In genomic region chr5:34919077-34919476, GRCh38 we compare ENCODE assay signal across 19 cellular contexts. TPM values are rescaled to one million over a fixed set of nuclear protein-coding genes. Genes with fewer than 3 reads are reported as not detected.
DNase-seq lines count a peak whose midpoint lies in the region; ATAC-seq, FAIRE-seq and TF ChIP-seq lines count a peak whose summit lies in the region.
"Had no signal": no experiment of that assay in that cellular context is flagged by ENCODE, and none has a peak within 500 bp of the region (broad histone marks: within the 10 kb centered on the region; RNA-seq: fewer than 3 reads in every experiment).

No MANE protein-coding gene starts in this region.

- H3K4ac ChIP-seq in mesendoderm (ENCODE audit: low read depth, low read length) = no peak overlapping the region

- no peak for TF ChIP-seq POLR2A in GM12878 (IDR thresholded peaks at IDR 0.05; ENCODE audit: low read depth, low read length)

- no peaks in the 10 kb centered on the region for H3K9me3 ChIP-seq in Loucy (ENCODE audit: insufficient read depth, low read depth, low read length)
- H3K9me3 ChIP-seq in GM12878 (replicated peaks; ENCODE audit: control insufficient read depth, insufficient read depth, low read length) = no peaks in the 10 kb centered on the region
- H3K9me3 ChIP-seq in colonic mucosa = no peaks in the 10 kb centered on the region
- H3K9me3 ChIP-seq in MG63 = no peaks in the 10 kb centered on the region
- H3K9me3 ChIP-seq: right atrium auricular region, SJSA1, testis had no signal

- no peak overlapping the region for H3K56ac ChIP-seq in mesendoderm (ENCODE audit: low read length)

- intact Hi-C loops in GM12878 (cut with micrococcal nuclease; ENCODE audit: unreplicated experiment) = loop anchor here (5.0 to 10.0 kb wide), 2 partner anchors 83 to 914 kb away; partner anchors contain the start of gene AMACR
- intact Hi-C loops in colonic mucosa (cut with DNase I) = no loop called here

- peaks cover 2% of the 10 kb centered on the region for H3K79me1 ChIP-seq in mesendoderm (ENCODE audit: low read length)

- BruUV-seq in GM12878 (replicated peaks; lab: Mats Ljungman, UMichigan) = no TSS peak

- no peak overlapping the region for H2BK5ac ChIP-seq in mesendoderm (ENCODE audit: low read length)

- in situ Hi-C loops in GM12878 (cut with MboI) = loop anchor here (10.0 to 25.0 kb wide), 3 partner anchors 432 to 1474 kb away; partner anchors contain the start of genes AMACR and TARS1

- no peaks in the 10 kb centered on the region for H3K9me2 ChIP-seq in Loucy (replicated peaks; ENCODE audit: low read depth, low read length)

- 91% methylated on average over 4 of the region's 4 CpGs for WGBS in GM12878 (ENCODE audit: insufficient coverage, insufficient replicate concordance, low lambda C conversion rate, missing lambda C conversion rate)
- WGBS in mesendoderm (ENCODE audit: extremely low coverage, insufficient coverage, low lambda C conversion rate) = no CpG with 5 or more reads among the region's 4 CpGs

- no peak overlapping the region for H2AFZ ChIP-seq in Loucy (ENCODE audit: low read length)
- H2AFZ ChIP-seq in GM12878 (ENCODE audit: control insufficient read depth, low read depth, low read length) = no peak overlapping the region

- H3K4me1 ChIP-seq in Loucy (ENCODE audit: insufficient read depth, low read length, poor library complexity, severe bottlenecking) (peaks cover 42% of the 10 kb centered on the region), GM12878 (ENCODE audit: control insufficient read depth, insufficient read depth, low read length) (peaks cover under 1% of the 10 kb centered on the region; the same call in 1 of the 2 replicates), mesendoderm (ENCODE audit: control insufficient read depth, low read depth, low read length) (no peaks in the 10 kb centered on the region), colonic mucosa (peaks cover 14% of the 10 kb centered on the region)

- H3K9ac ChIP-seq in Loucy (ENCODE audit: low read depth, low read length, poor library complexity, severe bottlenecking) = peak overlapping the region; percentile 36
- no peak overlapping the region for H3K9ac ChIP-seq in GM12878 (ENCODE audit: control insufficient read depth, insufficient read depth, low read length)
- H3K9ac ChIP-seq in mesendoderm (ENCODE audit: low read length) = no peak overlapping the region
- no peak overlapping the region for H3K9ac ChIP-seq in colonic mucosa (ENCODE audit: low read depth in 2 of 2, low read length in 2 of 2)

- peaks cover 84% of the 10 kb centered on the region for H3K79me2 ChIP-seq in Loucy (ENCODE audit: insufficient read depth, low read length)
- H3K79me2 ChIP-seq in GM12878 (ENCODE audit: control insufficient read depth, insufficient read depth, low read length) = peaks cover 62% of the 10 kb centered on the region
- peaks cover 33% of the 10 kb centered on the region for H3K79me2 ChIP-seq in mesendoderm (ENCODE audit: control insufficient read depth, insufficient read depth, low read length)

- peak; percentile 7 for DNase-seq in DMS53 (lab: John Stamatoyannopoulos, UW)
- no peak for DNase-seq in DMS53 treated with DMSO at 0.1 percent for 48 hours (lab: John Stamatoyannopoulos, UW; ENCODE audit: unreplicated experiment)
- no peak for DNase-seq in GM12878 (ENCODE audit: low read depth, low spot score)
- peak; percentile 34 for DNase-seq in mesendoderm
- no peak for DNase-seq in colonic mucosa
- no peak for DNase-seq in MG63
- DNase-seq: activated CD4-positive, alpha-beta memory T cell treated with anti-CD3 and anti-CD28 coated beads, Interleukin-2, amount 10 ng/mL, durations not matched to agents 7 days and 5 days; activated effector memory CD4-positive, alpha-beta T cell treated with Interleukin-2 at 50 U/mL for 16 hours; CD4-positive, alpha-beta memory T cell; foreskin melanocyte; NCI-H1105 treated with DMSO at 0.1 percent for 48 hours; stimulated activated CD8-positive, alpha-beta memory T cell treated with anti-CD3 and anti-CD28 coated beads, Interleukin-4, amount 100 ng/mL, for 48 hours; testis had no signal

- TF ChIP-seq EP300 in GM12878 (IDR thresholded peaks at IDR 0.05; ENCODE audit: borderline replicate concordance in 1 of 2, control insufficient read depth in 1 of 2, low read depth in 2 of 2, low read length in 2 of 2) = no peak

- no peak overlapping the region for H2BK120ac ChIP-seq in mesendoderm (ENCODE audit: low read depth, low read length)

- H4K8ac ChIP-seq in mesendoderm (ENCODE audit: low read depth, low read length) = no peak overlapping the region

- H4K20me1 ChIP-seq in Loucy (ENCODE audit: insufficient read depth, low read length, poor library complexity, severe bottlenecking) = peaks cover 63% of the 10 kb centered on the region
- no peaks in the 10 kb centered on the region for H4K20me1 ChIP-seq in GM12878 (ENCODE audit: control insufficient read depth, insufficient read depth)

- no peak overlapping the region for H4K5ac ChIP-seq in mesendoderm (ENCODE audit: low read length)

- FAIRE-seq in GM12878 (lab: Jason Lieb, UNC) = no peak
- FAIRE-seq: TTC549 had no signal

- H3K27ac ChIP-seq in GM12878 (ENCODE audit: control insufficient read depth, insufficient read depth) = no peak overlapping the region; the same call in 1 of the 2 replicates
- no peak overlapping the region for H3K27ac ChIP-seq in mesendoderm (ENCODE audit: low read depth, low read length)
- H3K27ac ChIP-seq in colonic mucosa = no peak overlapping the region
- H3K27ac ChIP-seq: 22Rv1, right atrium auricular region, SJSA1, testis had no signal

- H3K23ac ChIP-seq in mesendoderm (ENCODE audit: low read length) = no peak overlapping the region

- ATAC-seq in GM12878 (no peak), GM19395 (IDR thresholded peaks at IDR 0.05; ENCODE audit: unreplicated experiment) (no peak)

- TF ChIP-seq RAD21 in GM12878 (IDR thresholded peaks at IDR 0.05; ENCODE audit: insufficient read depth, low read depth, low read length) = 0 out of 2 replicates have a peak, but pooled peaks have one; percentile 15

- H2BK15ac ChIP-seq in mesendoderm (replicated peaks; ENCODE audit: low read depth) = no peak overlapping the region

- TF ChIP-seq CTCF in Loucy (conservative IDR thresholded peaks at IDR 0.05; ENCODE audit: low read length) = peak; percentile 27; the same call in 1 of the 2 replicates
- TF ChIP-seq CTCF in GM12878 (IDR thresholded peaks at IDR 0.05 in 2 of 3, conservative IDR thresholded peaks at IDR 0.05 in 1 of 3; ENCODE audit: control insufficient read depth in 2 of 3, extremely low read depth in 1 of 3, insufficient read depth in 1 of 3, low read depth in 3 of 3, low read length in 3 of 3) = peak in 2 of 3 experiments; percentile 14 to 21; a peak in 3 of 6 replicates
- no peak for TF ChIP-seq CTCF in colonic mucosa (IDR thresholded peaks at IDR 0.05)

- RAD21 ChIA-PET in GM12878 (lab: Charles Lee; ENCODE audit: unreplicated experiment) = interaction anchor here (1.4 kb wide), 1 partner anchor 83 kb away, joined by 8 read pairs; no protein-coding TSS in a partner anchor

- CTCF ChIA-PET in GM12878 (lab: Yijun Ruan, JAX) = no interaction called here

- H3F3A ChIP-seq in Loucy (ENCODE audit: low read depth) = peaks cover 4% of the 10 kb centered on the region; the same call in 1 of the 2 replicates

- POLR2A ChIA-PET in GM12878 (lab: Charles Lee) = interaction anchor here (0.7 to 5.3 kb wide), 3 partner anchors 10 to 144 kb away, joined by 3 to 79 read pairs (median 4); partner anchors contain the start of gene DNAJC21

- SMC1A ChIA-PET in GM12878 (lab: Charles Lee; ENCODE audit: uncharacterized antibody, unreplicated experiment) = no interaction called here

- no peak overlapping the region for H3K18ac ChIP-seq in mesendoderm (ENCODE audit: low read length)

- H3K4me3 ChIP-seq in Loucy (ENCODE audit: low read length, poor library complexity, severe bottlenecking) = peak overlapping the region; percentile 97
- H3K4me3 ChIP-seq in GM12878 = no peak overlapping the region
- no peak overlapping the region for H3K4me3 ChIP-seq in mesendoderm (ENCODE audit: low read length)
- H3K4me3 ChIP-seq in colonic mucosa = no peak overlapping the region
- no peak overlapping the region for H3K4me3 ChIP-seq in MG63
- H3K4me3 ChIP-seq: right atrium auricular region, SJSA1, testis had no signal

- H3K36me3 ChIP-seq in Loucy (ENCODE audit: insufficient read depth, low read length) (peaks cover 45% of the 10 kb centered on the region), GM12878 (ENCODE audit: control insufficient read depth in 2 of 2, insufficient read depth in 2 of 2, low read length in 1 of 2) (peaks cover 0 to 23% of the 10 kb centered on the region in 2 experiments; a peak in 3 of 4 replicates), mesendoderm (ENCODE audit: control insufficient read depth, insufficient read depth, low read length) (no peaks in the 10 kb centered on the region), colonic mucosa (no peaks in the 10 kb centered on the region), MG63 (peaks cover 60% of the 10 kb centered on the region)

- peak overlapping the region; percentile 99 for H3K4me2 ChIP-seq in Loucy (ENCODE audit: low read depth, low read length, poor library complexity, severe bottlenecking)
- no peak overlapping the region for H3K4me2 ChIP-seq in GM12878 (ENCODE audit: control insufficient read depth, insufficient read depth)
- no peak overlapping the region for H3K4me2 ChIP-seq in mesendoderm (ENCODE audit: low read length)

- H3K27me3 ChIP-seq in Loucy (ENCODE audit: insufficient read depth, low read length, poor library complexity, severe bottlenecking) = no peaks in the 10 kb centered on the region
- H3K27me3 ChIP-seq in GM12878 (replicated peaks in 1 of 2; ENCODE audit: control insufficient read depth in 2 of 2, insufficient read depth in 2 of 2, low read length in 1 of 2) = no peaks in the 10 kb centered on the region
- H3K27me3 ChIP-seq in mesendoderm (ENCODE audit: insufficient read depth, low read length, poor library complexity) = no peaks in the 10 kb centered on the region
- H3K27me3 ChIP-seq in colonic mucosa = no peaks in the 10 kb centered on the region
- H3K27me3 ChIP-seq in MG63 = no peaks in the 10 kb centered on the region
- H3K27me3 ChIP-seq: right atrium auricular region, SJSA1, testis had no signal

- no peak overlapping the region for H2AK5ac ChIP-seq in mesendoderm (ENCODE audit: low read length)

RNA-seq across cellular contexts. Expression of gene BRIX1, which starts 3.6 kb away (rescaled TPM):
- total RNA-seq in GM12878 (2013; cell fraction: nucleolus; rRNA removed) = 44.1 and 49.0 TPM in 2 replicates
- 80.5 and 87.2 TPM in 2 replicates for total RNA-seq in GM12878 (2014; rRNA removed)
- total RNA-seq in GM12878 (2014; rRNA removed; fragmentation: Illumina TruSeq; extraction: Trizol) = 74.2 and 80.3 TPM in 2 replicates
- 48.3 and 50.4 TPM in 2 replicates for total RNA-seq in GM12878 (2021)
- 21.5 TPM for polyA plus RNA-seq in GM12878 (2011; ENCODE audit: low read depth)
- polyA plus RNA-seq in GM12878 (2011; rRNA removed) = 71.4 and 113 TPM in 2 replicates
- polyA plus RNA-seq in GM12878 (2011; cell fraction: cytosol; rRNA removed) = 14.7 and 16.4 TPM in 2 replicates
- polyA plus RNA-seq in GM12878 (2011; cell fraction: nucleus; rRNA removed) = 26.5 and 30.2 TPM in 2 replicates
- polyA plus RNA-seq in GM12878 (2012) = 24.4 and 29.5 TPM in 2 replicates
- polyA plus RNA-seq in GM12878 (2014; fragmentation: Illumina TruSeq; extraction: Trizol) = 83.1 and 114 TPM in 2 replicates
- 10 to 100 TPM; 58.2 to 77.4 TPM for polyA plus RNA-seq in GM12878 (2014; fragmentation: Nextera tagmentation; extraction: Ambion mirVana)
- polyA plus RNA-seq in GM12878 (2014; rRNA removed) = 49.5 and 59.5 TPM in 2 replicates
- 100 to 1,000 TPM; 113 to 119 TPM for polyA plus RNA-seq in GM12878 (2016; fragmentation: Nextera tagmentation; extraction: Ambion mirVana)
- 17.9 and 25.5 TPM in 2 replicates for polyA minus RNA-seq in GM12878 (2011; rRNA and poly(A)+ RNA removed)
- polyA minus RNA-seq in GM12878 (2011; cell fraction: cytosol; rRNA and poly(A)+ RNA removed) = 17.1 and 23.2 TPM in 2 replicates
- 11.4 and 19.9 TPM in 2 replicates for polyA minus RNA-seq in GM12878 (2011; cell fraction: nucleus; rRNA and poly(A)+ RNA removed)
- polyA plus RNA-seq in mesendoderm (2013, experiment 1 of 2) = 104 TPM
- 108 TPM for polyA plus RNA-seq in mesendoderm (2013, experiment 2 of 2)
- 10 to 100 TPM; 13.6 to 22.6 TPM for total RNA-seq in colonic mucosa
- total RNA-seq in MG63 (2014; rRNA removed; shearing (Covaris generic); ENCODE audit: low replicate concordance) = 80.9 and 83.9 TPM in 2 replicates

RNA-seq across cellular contexts. Expression of gene RAD1, which starts 3.8 kb away (rescaled TPM):
- 30.3 and 31.4 TPM in 2 replicates for total RNA-seq in GM12878 (2013; cell fraction: nucleolus; rRNA removed)
- total RNA-seq in GM12878 (2014; rRNA removed) (38.4 and 43.0 TPM in 2 replicates), GM12878 (2014; rRNA removed; fragmentation: Illumina TruSeq; extraction: Trizol) (27.1 and 28.5 TPM in 2 replicates), GM12878 (2021) (22.4 and 24.3 TPM in 2 replicates), colonic mucosa (10 to 100 TPM; 12.6 to 17.4 TPM)
- 11.8 TPM for polyA plus RNA-seq in GM12878 (2011; ENCODE audit: low read depth)
- polyA plus RNA-seq in GM12878 (2011; rRNA removed) (31.4 and 36.1 TPM in 2 replicates), GM12878 (2014; fragmentation: Illumina TruSeq; extraction: Trizol) (17.7 and 21.1 TPM in 2 replicates), GM12878 (2014; fragmentation: Nextera tagmentation; extraction: Ambion mirVana) (10 to 100 TPM; 43.4 to 58.4 TPM), GM12878 (2014; rRNA removed) (31.3 and 32.9 TPM in 2 replicates), GM12878 (2016; fragmentation: Nextera tagmentation; extraction: Ambion mirVana) (10 to 100 TPM; 43.9 to 57.0 TPM)
- polyA plus RNA-seq in GM12878 (2011; cell fraction: cytosol; rRNA removed) = 11.6 and 23.1 TPM in 2 replicates
- polyA plus RNA-seq in GM12878 (2011; cell fraction: nucleus; rRNA removed) = 13.9 and 16.5 TPM in 2 replicates
- 17.6 and 18.0 TPM in 2 replicates for polyA plus RNA-seq in GM12878 (2012)
- polyA minus RNA-seq in GM12878 (2011; rRNA and poly(A)+ RNA removed) = 18.3 and 26.7 TPM in 2 replicates
- polyA minus RNA-seq in GM12878 (2011; cell fraction: cytosol; rRNA and poly(A)+ RNA removed) = 10.8 and 11.4 TPM in 2 replicates
- 18.5 and 33.1 TPM in 2 replicates for polyA minus RNA-seq in GM12878 (2011; cell fraction: nucleus; rRNA and poly(A)+ RNA removed)
- polyA plus RNA-seq in mesendoderm (2013, experiment 1 of 2) = 38.8 TPM
- polyA plus RNA-seq in mesendoderm (2013, experiment 2 of 2) = 41.9 TPM
- total RNA-seq in MG63 (2014; rRNA removed; shearing (Covaris generic); ENCODE audit: low replicate concordance) = 30.9 and 36.2 TPM in 2 replicates

RNA-seq across cellular contexts. Expression of gene DNAJC21, which starts 10.3 kb away (rescaled TPM):
- 48.5 and 50.6 TPM in 2 replicates for total RNA-seq in GM12878 (2013; cell fraction: nucleolus; rRNA removed)
- total RNA-seq in GM12878 (2014; rRNA removed) (16.5 and 22.8 TPM in 2 replicates), GM12878 (2014; rRNA removed; fragmentation: Illumina TruSeq; extraction: Trizol) (50.3 and 53.5 TPM in 2 replicates), GM12878 (2021) (34.6 and 36.3 TPM in 2 replicates), colonic mucosa (10 to 100 TPM; 39.5 to 40.4 TPM)
- 26.3 TPM for polyA plus RNA-seq in GM12878 (2011; ENCODE audit: low read depth)
- polyA plus RNA-seq in GM12878 (2011; rRNA removed) (30.9 and 53.1 TPM in 2 replicates), GM12878 (2014; fragmentation: Illumina TruSeq; extraction: Trizol) (51.7 and 60.6 TPM in 2 replicates), GM12878 (2014; fragmentation: Nextera tagmentation; extraction: Ambion mirVana) (10 to 100 TPM; 14.6 to 22.0 TPM), GM12878 (2014; rRNA removed) (19.7 and 25.4 TPM in 2 replicates), GM12878 (2016; fragmentation: Nextera tagmentation; extraction: Ambion mirVana) (10 to 100 TPM in 1 of 2 experiments, 1 to 10 TPM in 1; 9.2 to 11.6 TPM)
- 7.6 and 7.8 TPM in 2 replicates for polyA plus RNA-seq in GM12878 (2011; cell fraction: cytosol; rRNA removed)
- polyA plus RNA-seq in GM12878 (2011; cell fraction: nucleus; rRNA removed) = 13.5 and 19.1 TPM in 2 replicates
- polyA plus RNA-seq in GM12878 (2012) = 28.7 and 32.3 TPM in 2 replicates
- polyA minus RNA-seq in GM12878 (2011; rRNA and poly(A)+ RNA removed) = 12.1 and 17.2 TPM in 2 replicates
- polyA minus RNA-seq in GM12878 (2011; cell fraction: cytosol; rRNA and poly(A)+ RNA removed) = 7.6 and 8.2 TPM in 2 replicates
- 13.9 and 23.4 TPM in 2 replicates for polyA minus RNA-seq in GM12878 (2011; cell fraction: nucleus; rRNA and poly(A)+ RNA removed)
- polyA plus RNA-seq in mesendoderm (2013, experiment 1 of 2) = 43.9 TPM
- polyA plus RNA-seq in mesendoderm (2013, experiment 2 of 2) = 45.0 TPM
- 17.5 and 26.9 TPM in 2 replicates for total RNA-seq in MG63 (2014; rRNA removed; shearing (Covaris generic); ENCODE audit: low replicate concordance)

Comparison
In these comparisons a context has a peak if more than half of its experiments do, and no peak if none do; other contexts are left out.
1. DNase-seq: peak in DMS53 (single experiment) and mesendoderm (single experiment); none in DMS53 treated with DMSO at 0.1 percent for 48 hours (single experiment), GM12878 (single experiment), colonic mucosa (single experiment) and MG63 (single experiment).